In the genomic region with DNA sequence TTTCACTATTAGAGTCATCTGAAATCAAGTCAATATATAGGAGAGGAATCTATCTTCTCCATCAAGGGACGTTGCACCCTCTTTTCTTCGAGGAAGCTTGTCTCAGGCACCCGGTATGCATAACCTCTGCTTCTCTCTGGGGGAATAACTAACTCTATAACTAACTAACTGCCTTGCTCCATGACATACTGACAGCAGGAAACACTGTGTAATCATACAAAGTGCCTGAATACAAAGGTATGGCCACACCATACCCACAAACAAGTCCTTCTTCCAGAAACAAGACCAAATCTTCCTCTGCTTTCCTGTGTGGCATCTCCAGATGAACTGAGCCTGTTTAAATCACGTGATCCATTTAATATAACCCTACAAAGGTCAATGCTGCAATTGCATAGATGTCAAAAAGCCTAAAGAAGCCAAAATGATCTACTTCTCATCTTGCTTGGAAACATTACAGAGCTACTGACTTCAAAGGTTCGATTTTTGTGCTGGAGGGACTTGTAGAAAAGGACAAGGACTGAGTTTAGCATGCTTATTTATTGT, we compare ENCODE assay signal across 24 cellular contexts.
A peak's percentile ranks its signal among the peaks of the same experiment; 100 is the strongest.
DNase-seq lines count a peak whose midpoint lies in the region; ATAC-seq and TF ChIP-seq lines count a peak whose summit lies in the region.
"Had no signal": no experiment of that assay in that cellular context is flagged by ENCODE, and none has a peak within 500 bp of the region (broad histone marks: within the 10 kb centered on the region; RNA-seq: fewer than 3 reads in every experiment).

No MANE protein-coding gene starts in this region.

- no peak for DNase-seq in activated CD8-positive, alpha-beta T cell treated with anti-CD3 and anti-CD28 coated beads for 36 hours
- DNase-seq in activated CD8-positive, alpha-beta T cell treated with anti-CD3 and anti-CD28 coated beads, Interleukin-2, amount 10 ng/mL, durations not matched to agents 7 days and 5 days, result no peak
- DNase-seq in hepatocyte (ENCODE audit: low spot score) (no peak), stomach (no peak), DMS 273 treated with DMSO at 0.1 percent for 48 hours (lab: John Stamatoyannopoulos, UW) (no peak), SHP77 (lab: John Stamatoyannopoulos, UW) (no peak)
- DNase-seq: activated CD4-positive, alpha-beta T cell treated with anti-CD3 and anti-CD28 coated beads, Interleukin-2, amount 50 U/mL, for 4 hours; activated CD4-positive, CD25-positive, alpha-beta regulatory T cell; activated CD8-positive, alpha-beta memory T cell treated with anti-CD3 and anti-CD28 coated beads, Interleukin-2, amount 50 U/mL, for 48 hours; DMS79; effector CD8-positive, alpha-beta T cell; foreskin fibroblast; GF-D8; heart right ventricle; HFFc6; midbrain; MM.1S; NCI-H1417 treated with DMSO at 0.1 percent for 48 hours; NCI-H2081 treated with DMSO at 0.1 percent for 48 hours; NCI-H446 had no signal

- TF ChIP-seq CTCF in activated CD8-positive, alpha-beta T cell treated with anti-CD3 and anti-CD28 coated beads for 36 hours (IDR thresholded peaks at IDR 0.05), result no peak
- TF ChIP-seq CTCF in VCaP (conservative IDR thresholded peaks at IDR 0.05) (no peak), hepatocyte (IDR thresholded peaks at IDR 0.05; ENCODE audit: poor library complexity) (no peak), stomach (IDR thresholded peaks at IDR 0.05) (no peak)

- no peaks in the 10 kb centered on the region for H3K27me3 Mint-ChIP-seq in activated CD8-positive, alpha-beta T cell treated with anti-CD3 and anti-CD28 coated beads for 36 hours
- H3K27me3 Mint-ChIP-seq in activated CD8-positive, alpha-beta T cell treated with anti-CD3 and anti-CD28 coated beads, Interleukin-2, amount 10 ng/mL, durations not matched to agents 7 days and 5 days (ENCODE audit: low read depth), result no peaks in the 10 kb centered on the region

- no peaks in the 10 kb centered on the region for H3K9me3 ChIP-seq in hepatocyte (ENCODE audit: low read depth)
- H3K9me3 ChIP-seq in stomach, result no peaks in the 10 kb centered on the region
- H3K9me3 ChIP-seq: heart right ventricle, thoracic aorta had no signal

- peaks cover 81% of the 10 kb centered on the region for H3K79me2 ChIP-seq in hepatocyte

- no peak for TF ChIP-seq EP300 in stomach (IDR thresholded peaks at IDR 0.05)

- CTCF ChIA-PET in activated CD8-positive, alpha-beta T cell treated with anti-CD3 and anti-CD28 coated beads for 36 hours (lab: Charles Lee), result interaction anchor here (1.1 to 1.2 kb wide), 2 partner anchors 9 to 23 kb away, joined by 3 read pairs; no protein-coding TSS in a partner anchor
- CTCF ChIA-PET in activated CD8-positive, alpha-beta T cell treated with anti-CD3 and anti-CD28 coated beads, Interleukin-2, amount 10 ng/mL, durations not matched to agents 7 days and 5 days (lab: Charles Lee), result interaction anchor here (0.7 to 1.5 kb wide), 3 partner anchors 10 to 296 kb away, joined by 3 to 4 read pairs (median 3); no protein-coding TSS in a partner anchor

- no peak overlapping the region for H2AFZ ChIP-seq in hepatocyte

- H3K4me3 Mint-ChIP-seq in activated CD8-positive, alpha-beta T cell treated with anti-CD3 and anti-CD28 coated beads for 36 hours, result no peak overlapping the region
- no peak overlapping the region for H3K4me3 Mint-ChIP-seq in activated CD8-positive, alpha-beta T cell treated with anti-CD3 and anti-CD28 coated beads, Interleukin-2, amount 10 ng/mL, durations not matched to agents 7 days and 5 days
- H3K4me3 Mint-ChIP-seq: HFFc6 had no signal

- H4K20me1 ChIP-seq in hepatocyte (ENCODE audit: insufficient read depth, poor library complexity, severe bottlenecking), result no peaks in the 10 kb centered on the region

- POLR2A ChIA-PET in activated CD8-positive, alpha-beta T cell treated with anti-CD3 and anti-CD28 coated beads for 36 hours (lab: Charles Lee), result no interaction called here
- POLR2A ChIA-PET in activated CD8-positive, alpha-beta T cell treated with anti-CD3 and anti-CD28 coated beads, Interleukin-2, amount 10 ng/mL, durations not matched to agents 7 days and 5 days (lab: Charles Lee), result interaction anchor here (0.7 to 0.9 kb wide), 2 partner anchors 10 to 23 kb away, joined by 3 read pairs; no protein-coding TSS in a partner anchor

- WGBS in hepatocyte (ENCODE audit: low lambda C conversion rate, missing lambda C conversion rate), result 75% methylated on average over 5 of the region's 5 CpGs
- 40 to 56% (median 47%) methylated on average over 5 of the region's 5 CpGs for WGBS in stomach, 5 donors

- peaks cover 17% of the 10 kb centered on the region for H3K36me3 Mint-ChIP-seq in activated CD8-positive, alpha-beta T cell treated with anti-CD3 and anti-CD28 coated beads for 36 hours (ENCODE audit: low read depth)
- H3K36me3 Mint-ChIP-seq in activated CD8-positive, alpha-beta T cell treated with anti-CD3 and anti-CD28 coated beads, Interleukin-2, amount 10 ng/mL, durations not matched to agents 7 days and 5 days (ENCODE audit: low read depth), result peaks cover 4% of the 10 kb centered on the region

- H3K4me1 ChIP-seq in hepatocyte (ENCODE audit: insufficient read depth) (peaks cover 16% of the 10 kb centered on the region), stomach (peaks cover 26 to 67% (median 49%) of the 10 kb centered on the region in 4 donors)

- H3K36me3 ChIP-seq in hepatocyte (replicated peaks; ENCODE audit: insufficient read depth, low read depth) (no peaks in the 10 kb centered on the region), stomach (no peaks in the 10 kb centered on the region)
- H3K36me3 ChIP-seq: heart right ventricle, thoracic aorta had no signal

- H3K4me3 ChIP-seq in hepatocyte (no peak overlapping the region), stomach (no peak overlapping the region)
- H3K4me3 ChIP-seq: heart right ventricle, thoracic aorta had no signal

- H3K27me3 ChIP-seq in hepatocyte (no peaks in the 10 kb centered on the region), stomach (no peaks in the 10 kb centered on the region)
- H3K27me3 ChIP-seq: heart right ventricle had no signal

- H3K4me2 ChIP-seq in hepatocyte, result no peak overlapping the region

- H3K9me3 Mint-ChIP-seq in activated CD8-positive, alpha-beta T cell treated with anti-CD3 and anti-CD28 coated beads for 36 hours, result peaks cover 2% of the 10 kb centered on the region
- no peaks in the 10 kb centered on the region for H3K9me3 Mint-ChIP-seq in activated CD8-positive, alpha-beta T cell treated with anti-CD3 and anti-CD28 coated beads, Interleukin-2, amount 10 ng/mL, durations not matched to agents 7 days and 5 days (ENCODE audit: insufficient read depth)
- H3K9me3 Mint-ChIP-seq: HFFc6 had no signal

- H3K27ac Mint-ChIP-seq in activated CD8-positive, alpha-beta T cell treated with anti-CD3 and anti-CD28 coated beads for 36 hours, result peak overlapping the region; percentile 59
- no peak overlapping the region for H3K27ac Mint-ChIP-seq in activated CD8-positive, alpha-beta T cell treated with anti-CD3 and anti-CD28 coated beads, Interleukin-2, amount 10 ng/mL, durations not matched to agents 7 days and 5 days
- H3K27ac Mint-ChIP-seq: HFFc6 had no signal

- TF ChIP-seq POLR2A in stomach (IDR thresholded peaks at IDR 0.05), result no peak

- peaks cover 72% of the 10 kb centered on the region for H3K4me1 Mint-ChIP-seq in activated CD8-positive, alpha-beta T cell treated with anti-CD3 and anti-CD28 coated beads for 36 hours (ENCODE audit: low read depth)
- peaks cover 11% of the 10 kb centered on the region for H3K4me1 Mint-ChIP-seq in activated CD8-positive, alpha-beta T cell treated with anti-CD3 and anti-CD28 coated beads, Interleukin-2, amount 10 ng/mL, durations not matched to agents 7 days and 5 days (ENCODE audit: low read depth)

- H3K9me2 ChIP-seq in hepatocyte (replicated peaks; ENCODE audit: insufficient read depth), result no peaks in the 10 kb centered on the region

- H3K27ac ChIP-seq in VCaP (peak overlapping the region; percentile 54), hepatocyte (peak overlapping the region; percentile 20), stomach (peak overlapping the region in 4 of 5 donors; percentile 17 to 61 (median 46))
- H3K27ac ChIP-seq: 22Rv1 had no signal

- peak; percentile 60 for ATAC-seq in activated CD8-positive, alpha-beta T cell treated with anti-CD3 and anti-CD28 coated beads for 36 hours
- ATAC-seq in activated CD8-positive, alpha-beta T cell treated with anti-CD3 and anti-CD28 coated beads, Interleukin-2, amount 10 ng/mL, durations not matched to agents 7 days and 5 days, result no peak
- ATAC-seq in HG03025 (IDR thresholded peaks at IDR 0.05; ENCODE audit: low FRiP score, unreplicated experiment), result no peak

- intact Hi-C loops in activated CD8-positive, alpha-beta T cell treated with anti-CD3 and anti-CD28 coated beads for 36 hours (cut with micrococcal nuclease), result no loop called here
- intact Hi-C loops in stomach (cut with DNase I; ENCODE audit: low total_unique reads), result no loop called here
